In the genomic region with DNA sequence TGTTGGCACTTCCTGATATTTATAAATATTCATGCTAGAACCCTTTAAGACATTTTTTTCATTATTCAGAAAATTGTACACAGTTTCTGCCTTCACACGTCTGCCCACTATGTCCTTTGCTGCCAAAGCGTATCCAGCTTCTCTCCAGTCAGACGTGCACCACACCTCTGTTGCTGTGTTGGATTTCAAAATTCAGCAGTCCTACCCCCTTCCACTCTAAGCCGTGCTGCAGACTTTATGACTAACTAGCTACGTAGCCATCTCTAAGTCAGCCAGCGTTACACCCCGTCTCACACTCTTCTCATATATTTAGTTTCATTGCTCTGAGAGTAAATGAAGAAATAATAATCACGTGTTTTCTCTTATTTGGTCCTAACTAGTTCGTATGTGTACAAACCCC, we compare ENCODE assay signal across 28 cellular contexts. TPM values are rescaled to one million over a fixed set of nuclear protein-coding genes. Genes with fewer than 3 reads are reported as not detected.
"Had no signal": no experiment of that assay in that cellular context is flagged by ENCODE, and none has a peak within 500 bp of the region (broad histone marks: within the 10 kb centered on the region; RNA-seq: fewer than 3 reads in every experiment).

No MANE protein-coding gene starts in this region.

- H3K27ac ChIP-seq: esophagus squamous epithelium, left lung, pancreas, right lobe of liver, suprapubic skin, transverse colon, upper lobe of right lung, vagina had no signal

- H3K4me1 ChIP-seq: esophagus squamous epithelium, left lung, pancreas, right lobe of liver, suprapubic skin, transverse colon, upper lobe of right lung, vagina had no signal

- DNase-seq: cortex of kidney; effector memory CD8-positive, alpha-beta T cell; erythroblast; esophagus squamous epithelium; left cardiac atrium; left lung; naive thymus-derived CD8-positive, alpha-beta T cell; nephron progenitor cell; nucleus accumbens; pancreas; retina; right lobe of liver; small intestine; stimulated activated CD4-positive, alpha-beta T cell treated with anti-CD3 and anti-CD28 coated beads, Interleukin-15, amount 100 ng/mL, for 24 hours; stimulated activated CD4-positive, alpha-beta T cell treated with anti-CD3 and anti-CD28 coated beads, Interleukin-2, amount 100 ng/mL, for 48 hours; stimulated activated naive B cell treated with anti-CD40 and anti-IgM and Interleukin-4, amounts not matched to agents 10 μg/mL and 1 μg/mL and 100 μg/mL, for 72 hours; transverse colon; upper lobe of right lung had no signal

- H3K36me3 ChIP-seq: esophagus squamous epithelium, left lung, pancreas, right lobe of liver, suprapubic skin, transverse colon, upper lobe of right lung, vagina had no signal

- H3K9me3 ChIP-seq: esophagus squamous epithelium, left lung, pancreas, right lobe of liver, suprapubic skin, transverse colon, upper lobe of right lung, vagina had no signal

- FAIRE-seq: endometrium, frontal cortex, islet of Langerhans, pancreas, small intestine had no signal

- H3K4me3 ChIP-seq: esophagus squamous epithelium, left lung, pancreas, right lobe of liver, suprapubic skin, transverse colon, upper lobe of right lung, vagina had no signal

- H3K27me3 ChIP-seq: right lobe of liver, transverse colon, upper lobe of right lung, vagina had no signal

RNA-seq across cellular contexts. Expression of a gene that starts 28.2 kb away (rescaled TPM):
- total RNA-seq: dermis microvascular lymphatic vessel endothelial cell; fibroblast of villous mesenchyme; left lung; lung microvascular endothelial cell; myocyte; naive thymus-derived CD8-positive, alpha-beta T cell; pulmonary artery endothelial cell; transverse colon; upper lobe of right lung; vagina had no signal
- polyA plus RNA-seq: naive thymus-derived CD8-positive, alpha-beta T cell had no signal
